ENCODE assay signal across 11 cellular contexts in the genomic region with DNA sequence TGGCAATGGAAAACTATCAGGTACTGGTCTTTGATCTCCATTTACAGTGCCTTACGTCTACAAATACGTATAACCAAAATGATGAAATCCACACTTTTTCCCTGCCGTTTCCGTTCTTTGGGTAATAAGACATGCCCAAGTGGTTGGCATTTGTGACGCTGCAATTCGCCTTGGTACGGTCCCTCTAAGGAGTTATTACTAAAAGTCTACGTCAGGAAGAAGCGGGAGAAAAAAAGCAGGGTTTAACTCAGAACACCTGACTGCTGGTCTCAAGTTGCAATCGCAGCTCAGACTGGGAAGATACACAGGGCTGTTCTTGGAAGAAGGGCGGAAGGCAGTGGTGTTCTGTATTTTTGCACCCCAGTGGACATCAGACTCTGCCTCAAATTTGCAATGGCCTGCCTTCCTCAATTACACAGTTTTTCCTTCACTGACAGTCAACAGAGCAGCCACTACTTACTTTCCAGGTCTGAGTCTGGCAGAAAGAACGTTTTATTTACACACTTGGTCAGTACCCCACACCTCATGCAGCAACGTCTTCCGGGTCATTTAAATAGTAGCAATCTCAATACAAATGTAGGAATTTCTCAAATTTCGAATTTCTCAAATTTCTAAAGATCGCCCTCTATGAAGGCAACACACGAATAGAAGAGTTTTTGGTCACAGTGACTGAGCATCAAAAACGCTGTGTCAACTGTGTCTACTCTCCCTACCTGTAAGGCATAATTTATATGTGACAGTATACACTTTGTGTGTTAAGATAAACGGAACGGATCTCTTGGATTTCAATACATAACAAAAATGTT. TPM values are rescaled to one million over a fixed set of nuclear protein-coding genes. Genes with fewer than 3 reads are reported as not detected.
A peak's percentile ranks its signal among the peaks of the same experiment; 100 is the strongest.
DNase-seq lines count a peak whose midpoint lies in the region; ATAC-seq and TF ChIP-seq lines count a peak whose summit lies in the region.
"Had no signal": no experiment of that assay in that cellular context is flagged by ENCODE, and none has a peak within 500 bp of the region (broad histone marks: within the 10 kb centered on the region; RNA-seq: fewer than 3 reads in every experiment).

No MANE protein-coding gene starts in this region.

- DNase-seq in natural killer cell (no peak), adrenal gland (peak in 1 of 7 donors; percentile 9), left colon (no peak), NCI-H187 treated with DMSO at 0.1 percent for 48 hours (lab: John Stamatoyannopoulos, UW) (no peak), T-helper 9 cell (no peak)
- no peak for DNase-seq in natural killer cell treated with Interleukin-12 subunit alpha and Interleukin-12 subunit beta and Interleukin-15 and Interleukin-18, amount 100 ng/mL, for 72 hours (ENCODE audit: low spot score)
- no peak for DNase-seq in effector memory CD4-positive, alpha-beta T cell
- DNase-seq: spleen; stimulated activated naive CD4-positive, alpha-beta T cell treated with Interleukin-2 at 50 U/mL for 16 hours had no signal

- ATAC-seq in natural killer cell (no peak), left colon (peak; percentile 1), HG02981 (IDR thresholded peaks at IDR 0.05; ENCODE audit: unreplicated experiment) (no peak)
- ATAC-seq in natural killer cell treated with Interleukin-12 subunit alpha and Interleukin-12 subunit beta and Interleukin-15 and Interleukin-18, amount 100 ng/mL, for 72 hours: no peak

- intact Hi-C loops in natural killer cell (cut with micrococcal nuclease) (no loop called here), adrenal gland (cut with DNase I) (no loop called here), left colon (cut with DNase I, micrococcal nuclease) (no loop called here)

- H3K27ac ChIP-seq in adrenal gland: peak overlapping the region in 3 of 5 donors; percentile 27 to 65 (median 61)
- no peak overlapping the region for H3K27ac ChIP-seq in effector memory CD4-positive, alpha-beta T cell (ENCODE audit: insufficient read depth, low read length, poor library complexity, severe bottlenecking)
- H3K27ac ChIP-seq: BLaER1 treated with 17β-estradiol and CSF1 and Interleukin-3, amounts not matched to agents 10 nM and 100 nM; spleen had no signal

- H3K4me3 Mint-ChIP-seq in natural killer cell: peak overlapping the region; percentile 79
- H3K4me3 Mint-ChIP-seq in natural killer cell treated with Interleukin-12 subunit alpha and Interleukin-12 subunit beta and Interleukin-15 and Interleukin-18, amount 100 ng/mL, for 72 hours: no peak overlapping the region

- no peaks in the 10 kb centered on the region for H3K36me3 Mint-ChIP-seq in natural killer cell
- no peaks in the 10 kb centered on the region for H3K36me3 Mint-ChIP-seq in natural killer cell treated with Interleukin-12 subunit alpha and Interleukin-12 subunit beta and Interleukin-15 and Interleukin-18, amount 100 ng/mL, for 72 hours

- TF ChIP-seq POLR2A in adrenal gland (IDR thresholded peaks at IDR 0.05): no peak

- peaks cover 27 to 36% of the 10 kb centered on the region in 2 donors for H3K27me3 Mint-ChIP-seq in natural killer cell (ENCODE audit: low read depth in 2 of 2)
- peaks cover 15 to 25% of the 10 kb centered on the region in 2 donors for H3K27me3 Mint-ChIP-seq in natural killer cell treated with Interleukin-12 subunit alpha and Interleukin-12 subunit beta and Interleukin-15 and Interleukin-18, amount 100 ng/mL, for 72 hours

- H3K27ac Mint-ChIP-seq in natural killer cell: no peak overlapping the region
- no peak overlapping the region for H3K27ac Mint-ChIP-seq in natural killer cell treated with Interleukin-12 subunit alpha and Interleukin-12 subunit beta and Interleukin-15 and Interleukin-18, amount 100 ng/mL, for 72 hours

- TF ChIP-seq CTCF in natural killer cell (IDR thresholded peaks at IDR 0.05): no peak
- TF ChIP-seq CTCF in adrenal gland (IDR thresholded peaks at IDR 0.05): no peak

- H3K9me3 ChIP-seq in adrenal gland (replicated peaks in 1 of 3): no peaks in the 10 kb centered on the region
- no peaks in the 10 kb centered on the region for H3K9me3 ChIP-seq in effector memory CD4-positive, alpha-beta T cell (ENCODE audit: control insufficient read depth, low read length)
- H3K9me3 ChIP-seq: BLaER1 treated with 17β-estradiol and CSF1 and Interleukin-3, amounts not matched to agents 10 nM and 100 nM; spleen had no signal

- no peaks in the 10 kb centered on the region for H3K9me3 Mint-ChIP-seq in natural killer cell
- no peaks in the 10 kb centered on the region for H3K9me3 Mint-ChIP-seq in natural killer cell treated with Interleukin-12 subunit alpha and Interleukin-12 subunit beta and Interleukin-15 and Interleukin-18, amount 100 ng/mL, for 72 hours

- 48 to 58% (median 51%) methylated on average over 20 of the region's 20 CpGs for WGBS in adrenal gland, 4 donors

- H3K4me3 ChIP-seq in adrenal gland: no peak overlapping the region
- no peak overlapping the region for H3K4me3 ChIP-seq in effector memory CD4-positive, alpha-beta T cell (ENCODE audit: insufficient read depth, low read depth, low read length, poor library complexity, severe bottlenecking)
- H3K4me3 ChIP-seq: BLaER1 treated with 17β-estradiol and CSF1 and Interleukin-3, amounts not matched to agents 10 nM and 100 nM; spleen had no signal

- no peaks in the 10 kb centered on the region for H3K36me3 ChIP-seq in adrenal gland (replicated peaks in 1 of 2)
- H3K36me3 ChIP-seq in effector memory CD4-positive, alpha-beta T cell (ENCODE audit: control insufficient read depth, insufficient read depth, low read length): no peaks in the 10 kb centered on the region
- H3K36me3 ChIP-seq: BLaER1 treated with 17β-estradiol and CSF1 and Interleukin-3, amounts not matched to agents 10 nM and 100 nM; spleen had no signal

- no peaks in the 10 kb centered on the region for H3K27me3 ChIP-seq in adrenal gland
- no peaks in the 10 kb centered on the region for H3K27me3 ChIP-seq in effector memory CD4-positive, alpha-beta T cell (replicated peaks; ENCODE audit: control insufficient read depth, insufficient read depth, low read length, poor library complexity, severe bottlenecking)

- H3K4me1 Mint-ChIP-seq in natural killer cell: no peaks in the 10 kb centered on the region
- peaks cover 0 to 3% of the 10 kb centered on the region in 2 donors for H3K4me1 Mint-ChIP-seq in natural killer cell treated with Interleukin-12 subunit alpha and Interleukin-12 subunit beta and Interleukin-15 and Interleukin-18, amount 100 ng/mL, for 72 hours (ENCODE audit: low read depth in 2 of 2)

- H3K4me1 ChIP-seq in adrenal gland (replicated peaks in 1 of 2): peaks cover 0 to 18% of the 10 kb centered on the region in 2 donors
- peaks cover 6% of the 10 kb centered on the region for H3K4me1 ChIP-seq in effector memory CD4-positive, alpha-beta T cell (ENCODE audit: control insufficient read depth, insufficient read depth, low read length, poor library complexity, severe bottlenecking)

RNA-seq across cellular contexts. Expression of a gene that starts 2.1 kb away (rescaled TPM):
- total RNA-seq in natural killer cell (not detected), adrenal gland (10 to 100 TPM; 16.9 to 37.5 (median 24.1) TPM), left colon (10 to 100 TPM; 67.2 to 70.9 TPM)
- total RNA-seq in natural killer cell treated with Interleukin-12 subunit alpha and Interleukin-12 subunit beta and Interleukin-15 and Interleukin-18, amount 100 ng/mL, for 72 hours: 1 to 10 TPM in 1 of 2 donors, under 1 TPM in 1; 0.76 to 1.1 TPM
- polyA plus RNA-seq in adrenal gland: 10 to 100 TPM; 21.8 to 49.0 (median 23.1) TPM

Comparison
In these comparisons a context has a peak if more than half of its experiments do, and no peak if none do; other contexts are left out.
1. RNA of a gene that starts 2.1 kb away (total RNA-seq): 67.2 to 70.9 TPM in left colon and 16.9 to 37.5 TPM in adrenal gland; 0.76 to 1.1 TPM in natural killer cell treated with Interleukin-12 subunit alpha and Interleukin-12 subunit beta and Interleukin-15 and Interleukin-18, amount 100 ng/mL, for 72 hours and not detected in natural killer cell; every median in the first group is over 4 times any median in the second.